In genomic region chr20:5003626-5004025, GRCh38 we compare ENCODE assay signal across 28 cellular contexts. TPM values are rescaled to one million over a fixed set of nuclear protein-coding genes. Genes with fewer than 3 reads are reported as not detected.
DNase-seq lines count a peak whose midpoint lies in the region; ATAC-seq and TF ChIP-seq lines count a peak whose summit lies in the region.
"Had no signal": no experiment of that assay in that cellular context is flagged by ENCODE, and none has a peak within 500 bp of the region (broad histone marks: within the 10 kb centered on the region; RNA-seq: fewer than 3 reads in every experiment).

No MANE protein-coding gene starts in this region.

- ATAC-seq in natural killer cell: no peak
- ATAC-seq in natural killer cell treated with Interleukin-12 subunit alpha and Interleukin-12 subunit beta and Interleukin-15 and Interleukin-18, amount 100 ng/mL, for 72 hours: no peak
- ATAC-seq in naive thymus-derived CD4-positive, alpha-beta T cell: no peak
- ATAC-seq in HG03045 (IDR thresholded peaks at IDR 0.05; ENCODE audit: unreplicated experiment): no peak
- no peak for ATAC-seq in GM19397 (IDR thresholded peaks at IDR 0.05; ENCODE audit: unreplicated experiment)
- ATAC-seq: gastroesophageal sphincter, GM12878, left lobe of liver had no signal

- H3K4me1 ChIP-seq in NT2/D1 (ENCODE audit: insufficient read depth, insufficient read length): peaks cover 4% of the 10 kb centered on the region
- peaks cover 18 to 21% of the 10 kb centered on the region in 2 donors for H3K4me1 ChIP-seq in naive thymus-derived CD4-positive, alpha-beta T cell (ENCODE audit: control insufficient read depth in 2 of 2, insufficient read depth in 2 of 2, low read length in 2 of 2)

- no peak overlapping the region for H3K9ac ChIP-seq in NT2/D1 (ENCODE audit: insufficient read length, low read depth)
- H3K9ac ChIP-seq: KMS-11 had no signal

- intact Hi-C loops in natural killer cell (cut with micrococcal nuclease): loop anchor here (5.0 kb wide), 1 partner anchor 34 kb away; no protein-coding TSS in a partner anchor
- intact Hi-C loops in naive thymus-derived CD4-positive, alpha-beta T cell (cut with micrococcal nuclease): loop anchor here (5.0 kb wide), 3 partner anchors 99 to 321 kb away; no protein-coding TSS in a partner anchor

- TF ChIP-seq CTCF in natural killer cell (IDR thresholded peaks at IDR 0.05): no peak
- TF ChIP-seq CTCF in type B pancreatic cell (conservative IDR thresholded peaks at IDR 0.05): no peak

- H3K27me3 Mint-ChIP-seq in natural killer cell (ENCODE audit: low read depth in 2 of 2) (no peaks in the 10 kb centered on the region), type B pancreatic cell (peaks cover 34% of the 10 kb centered on the region)
- no peaks in the 10 kb centered on the region for H3K27me3 Mint-ChIP-seq in natural killer cell treated with Interleukin-12 subunit alpha and Interleukin-12 subunit beta and Interleukin-15 and Interleukin-18, amount 100 ng/mL, for 72 hours
- peaks cover 0 to 15% (median 0%) of the 10 kb centered on the region in 5 donors for H3K27me3 Mint-ChIP-seq in naive thymus-derived CD4-positive, alpha-beta T cell
- H3K27me3 Mint-ChIP-seq: memory B cell had no signal

- no peak overlapping the region for H3K27ac ChIP-seq in naive thymus-derived CD4-positive, alpha-beta T cell (ENCODE audit: low read depth, low read length)
- H3K27ac ChIP-seq: gastroesophageal sphincter, hepatocyte, KMS-11, PC-9 had no signal

- peaks cover 33% of the 10 kb centered on the region for H3K27me3 ChIP-seq in NT2/D1 (ENCODE audit: insufficient read depth, insufficient read length)
- H3K27me3 ChIP-seq in naive thymus-derived CD4-positive, alpha-beta T cell (ENCODE audit: control insufficient read depth in 2 of 2, insufficient read depth in 2 of 2, low read length in 2 of 2): no peaks in the 10 kb centered on the region
- H3K27me3 ChIP-seq: gastroesophageal sphincter, hepatocyte had no signal

- POLR2A ChIA-PET in naive thymus-derived CD4-positive, alpha-beta T cell (lab: Charles Lee): no interaction called here

- no peaks in the 10 kb centered on the region for H3K9me3 ChIP-seq in NT2/D1 (ENCODE audit: insufficient read depth, low read length)
- no peaks in the 10 kb centered on the region for H3K9me3 ChIP-seq in naive thymus-derived CD4-positive, alpha-beta T cell (ENCODE audit: control insufficient read depth in 2 of 3, low read length in 3 of 3)
- H3K9me3 ChIP-seq: gastroesophageal sphincter had no signal

- H3K4me1 Mint-ChIP-seq in natural killer cell (peaks cover 20 to 25% of the 10 kb centered on the region in 2 donors), type B pancreatic cell (ENCODE audit: unreplicated experiment) (peaks cover 23% of the 10 kb centered on the region)
- H3K4me1 Mint-ChIP-seq in natural killer cell treated with Interleukin-12 subunit alpha and Interleukin-12 subunit beta and Interleukin-15 and Interleukin-18, amount 100 ng/mL, for 72 hours (ENCODE audit: low read depth in 2 of 2): peaks cover 21 to 26% of the 10 kb centered on the region in 2 donors
- H3K4me1 Mint-ChIP-seq in naive thymus-derived CD4-positive, alpha-beta T cell: peaks cover 22 to 35% (median 26%) of the 10 kb centered on the region in 7 donors

- H3K36me3 Mint-ChIP-seq in natural killer cell (no peaks in the 10 kb centered on the region), type B pancreatic cell (no peaks in the 10 kb centered on the region)
- H3K36me3 Mint-ChIP-seq in natural killer cell treated with Interleukin-12 subunit alpha and Interleukin-12 subunit beta and Interleukin-15 and Interleukin-18, amount 100 ng/mL, for 72 hours: no peaks in the 10 kb centered on the region
- peaks cover 0 to 5% (median 0%) of the 10 kb centered on the region in 5 donors for H3K36me3 Mint-ChIP-seq in naive thymus-derived CD4-positive, alpha-beta T cell
- H3K36me3 Mint-ChIP-seq: memory B cell had no signal

- DNase-seq in natural killer cell (no peak), NT2/D1 (ENCODE audit: low read depth, low spot score) (peak; percentile 22), type B pancreatic cell (ENCODE audit: extremely low spot score, unreplicated experiment) (no peak)
- DNase-seq in natural killer cell treated with Interleukin-12 subunit alpha and Interleukin-12 subunit beta and Interleukin-15 and Interleukin-18, amount 100 ng/mL, for 72 hours (ENCODE audit: low spot score): no peak
- no peak for DNase-seq in naive thymus-derived CD4-positive, alpha-beta T cell
- no peak for DNase-seq in stimulated activated CD8-positive, alpha-beta memory T cell treated with anti-CD3 and anti-CD28 coated beads, Interleukin-4, amount 100 ng/mL, for 48 hours
- DNase-seq: activated CD4-positive, alpha-beta memory T cell treated with anti-CD3 and anti-CD28 coated beads, Interleukin-2, amount 10 ng/mL, durations not matched to agents 7 days and 5 days; activated effector memory CD4-positive, alpha-beta T cell treated with Interleukin-2 at 50 U/mL for 16 hours; C1 segment of cervical spinal cord; NCI-H1694; NCI-H2171; NCI-H510A treated with DMSO at 0.1 percent for 48 hours; NK-92 treated with Interleukin-12 subunit alpha and Interleukin-12 subunit beta, amount 100 ng/mL, for 24 hours; occipital lobe; PC-9; retina; Right ventricle myocardium superior; stimulated activated CD4-positive, alpha-beta T cell treated with anti-CD3 and anti-CD28 coated beads, Interleukin-2, amount 100 ng/mL, for 48 hours; substantia nigra had no signal

- H3K4me3 Mint-ChIP-seq in natural killer cell: peak overlapping the region; percentile 50
- H3K4me3 Mint-ChIP-seq in natural killer cell treated with Interleukin-12 subunit alpha and Interleukin-12 subunit beta and Interleukin-15 and Interleukin-18, amount 100 ng/mL, for 72 hours: no peak overlapping the region
- peak overlapping the region in 5 of 10 donors; percentile 2 to 89 (median 41) for H3K4me3 Mint-ChIP-seq in naive thymus-derived CD4-positive, alpha-beta T cell
- peak overlapping the region; percentile 72 for H3K4me3 Mint-ChIP-seq in type B pancreatic cell
- H3K4me3 Mint-ChIP-seq: activated CD4-positive, alpha-beta memory T cell treated with anti-CD3 and anti-CD28 coated beads, Interleukin-2, amount 10 ng/mL, durations not matched to agents 7 days and 5 days; memory B cell had no signal

- H3K4me3 ChIP-seq in NT2/D1 (ENCODE audit: insufficient read length, low read depth): no peak overlapping the region
- H3K4me3 ChIP-seq in naive thymus-derived CD4-positive, alpha-beta T cell (ENCODE audit: low read length): no peak overlapping the region
- H3K4me3 ChIP-seq: gastroesophageal sphincter, GM12878, hepatocyte, PC-9, smooth muscle cell had no signal

- CTCF ChIA-PET in naive thymus-derived CD4-positive, alpha-beta T cell (lab: Charles Lee): no interaction called here

- H3K27ac Mint-ChIP-seq in natural killer cell (peak overlapping the region in 1 of 2 donors; percentile 47), type B pancreatic cell (no peak overlapping the region)
- H3K27ac Mint-ChIP-seq in natural killer cell treated with Interleukin-12 subunit alpha and Interleukin-12 subunit beta and Interleukin-15 and Interleukin-18, amount 100 ng/mL, for 72 hours: no peak overlapping the region
- peak overlapping the region in 5 of 9 donors; percentile 1 to 16 (median 9) for H3K27ac Mint-ChIP-seq in naive thymus-derived CD4-positive, alpha-beta T cell
- H3K27ac Mint-ChIP-seq: activated CD4-positive, alpha-beta memory T cell treated with anti-CD3 and anti-CD28 coated beads, Interleukin-2, amount 10 ng/mL, durations not matched to agents 7 days and 5 days; memory B cell had no signal

- H3K9me3 Mint-ChIP-seq in natural killer cell (no peaks in the 10 kb centered on the region), type B pancreatic cell (no peaks in the 10 kb centered on the region)
- H3K9me3 Mint-ChIP-seq in natural killer cell treated with Interleukin-12 subunit alpha and Interleukin-12 subunit beta and Interleukin-15 and Interleukin-18, amount 100 ng/mL, for 72 hours: no peaks in the 10 kb centered on the region
- H3K9me3 Mint-ChIP-seq in naive thymus-derived CD4-positive, alpha-beta T cell: peaks cover 0 to 1% (median 0%) of the 10 kb centered on the region in 11 donors
- H3K9me3 Mint-ChIP-seq: activated CD4-positive, alpha-beta memory T cell treated with anti-CD3 and anti-CD28 coated beads, Interleukin-2, amount 10 ng/mL, durations not matched to agents 7 days and 5 days; memory B cell had no signal

- H3K36me3 ChIP-seq in NT2/D1 (ENCODE audit: insufficient read depth, insufficient read length, low read length): no peaks in the 10 kb centered on the region
- H3K36me3 ChIP-seq in naive thymus-derived CD4-positive, alpha-beta T cell (ENCODE audit: control insufficient read depth in 2 of 3, insufficient read depth in 3 of 3, low read length in 3 of 3): peaks cover 0 to 5% (median 0%) of the 10 kb centered on the region in 3 experiments
- H3K36me3 ChIP-seq: gastroesophageal sphincter had no signal

RNA-seq across cellular contexts. Expression of gene SLC23A2, which starts 2.3 kb away (rescaled TPM):
- total RNA-seq in natural killer cell (10 to 100 TPM; 21.8 to 31.5 (median 26.0) TPM), type B pancreatic cell (ENCODE audit: low replicate concordance) (16.4 and 19.6 TPM in 2 replicates)
- 10 to 100 TPM; 18.6 to 32.9 TPM for total RNA-seq in natural killer cell treated with Interleukin-12 subunit alpha and Interleukin-12 subunit beta and Interleukin-15 and Interleukin-18, amount 100 ng/mL, for 72 hours
- 10 to 100 TPM; 19.2 to 32.4 (median 29.6) TPM for total RNA-seq in naive thymus-derived CD4-positive, alpha-beta T cell
- polyA plus RNA-seq in naive thymus-derived CD4-positive, alpha-beta T cell: 1 to 10 TPM; 7.6 to 8.1 TPM

Comparison
In these comparisons a context has a peak if more than half of its experiments do, and no peak if none do; other contexts are left out.
1. H3K27ac Mint-ChIP-seq: peak in naive thymus-derived CD4-positive, alpha-beta T cell (5 of 9); none in natural killer cell treated with Interleukin-12 subunit alpha and Interleukin-12 subunit beta and Interleukin-15 and Interleukin-18, amount 100 ng/mL, for 72 hours (0 of 2) and type B pancreatic cell (single experiment).